26 cellular contexts compared by ENCODE assay signal in genomic region chr12:70254225-70254624, GRCh38. TPM values are rescaled to one million over a fixed set of nuclear protein-coding genes. Genes with fewer than 3 reads are reported as not detected.
DNase-seq lines count a peak whose midpoint lies in the region; ATAC-seq and TF ChIP-seq lines count a peak whose summit lies in the region.
"Had no signal": no experiment of that assay in that cellular context is flagged by ENCODE, and none has a peak within 500 bp of the region (broad histone marks: within the 10 kb centered on the region; RNA-seq: fewer than 3 reads in every experiment).

No MANE protein-coding gene starts in this region.

- H3K4me3 ChIP-seq in PC-9 = no peak overlapping the region
- H3K4me3 ChIP-seq: K562, SJSA1 had no signal

- no peak overlapping the region for H3K4me3 Mint-ChIP-seq in HFFc6
- no peak overlapping the region for H3K4me3 Mint-ChIP-seq in T-helper 17 cell
- H3K4me3 Mint-ChIP-seq in central memory CD8-positive, alpha-beta T cell = peak overlapping the region; percentile 5
- H3K4me3 Mint-ChIP-seq: B cell; CD8-positive, alpha-beta T cell had no signal

- no peak for DNase-seq in HFFc6
- no peak for DNase-seq in T-helper 17 cell
- DNase-seq in central memory CD8-positive, alpha-beta T cell (ENCODE audit: low spot score in 2 of 2) = no peak
- DNase-seq in putamen (ENCODE audit: low spot score) = peak; percentile 13
- no peak for DNase-seq in inferior parietal cortex (ENCODE audit: extremely low spot score)
- no peak for DNase-seq in PC-9
- DNase-seq: Caco-2; CD8-positive, alpha-beta T cell; EL; GDM1; MV-4-11; NCI-H1105; NCI-H146; NCI-H1930; NCI-H2107; NCI-H446; NCI-H524 treated with DMSO at 0.1 percent for 48 hours; NCI-H774; Right ventricle myocardium superior; RPMI8226 had no signal

- peaks cover 98% of the 10 kb centered on the region for H3K79me2 ChIP-seq in PC-9 (ENCODE audit: low read depth)

- intact Hi-C loops in PC-9 (cut with micrococcal nuclease; ENCODE audit: unreplicated experiment) = no loop called here

- POLR2A ChIA-PET in PC-9 (lab: Charles Lee; ENCODE audit: unreplicated experiment) = no interaction called here

- peaks cover 8% of the 10 kb centered on the region; the same call in 1 of the 2 replicates for H3K4me1 ChIP-seq in PC-9 (replicated peaks; ENCODE audit: insufficient read depth)

- ATAC-seq in T-helper 17 cell (no peak), GM21737 (IDR thresholded peaks at IDR 0.05; ENCODE audit: unreplicated experiment) (no peak)
- no peak for ATAC-seq in central memory CD8-positive, alpha-beta T cell (replicated peaks; ENCODE audit: extremely low read depth, poor library complexity, severe bottlenecking)
- ATAC-seq: CD8-positive, alpha-beta T cell; HCT116; K562 had no signal

- H3K36me3 Mint-ChIP-seq in HFFc6 (ENCODE audit: low read depth) (no peaks in the 10 kb centered on the region), T-helper 17 cell (ENCODE audit: low read depth) (no peaks in the 10 kb centered on the region)
- peaks cover 21% of the 10 kb centered on the region for H3K36me3 Mint-ChIP-seq in central memory CD8-positive, alpha-beta T cell (ENCODE audit: insufficient read depth)

- H3K36me3 ChIP-seq in PC-9 (ENCODE audit: low read depth) = peaks cover 6% of the 10 kb centered on the region; the same call in 1 of the 2 replicates
- H3K36me3 ChIP-seq: SJSA1 had no signal

- H3K9me2 ChIP-seq in PC-9 (ENCODE audit: insufficient read depth) = no peaks in the 10 kb centered on the region

- CTCF ChIA-PET in PC-9 (lab: Charles Lee) = no interaction called here

- H3K27ac Mint-ChIP-seq in HFFc6 (0 out of 2 replicates have a peak overlapping the region, but pooled peaks have one; percentile 36), T-helper 17 cell (peak overlapping the region; percentile 66)
- peak overlapping the region; percentile 73 for H3K27ac Mint-ChIP-seq in central memory CD8-positive, alpha-beta T cell (ENCODE audit: low read depth)
- H3K27ac Mint-ChIP-seq: B cell had no signal

- H3F3A ChIP-seq in PC-9 (ENCODE audit: insufficient read depth, low read depth) = peaks cover 4% of the 10 kb centered on the region; the same call in 1 of the 2 replicates

- no peak overlapping the region for H3K4me2 ChIP-seq in PC-9

- H3K4me1 Mint-ChIP-seq in HFFc6 (ENCODE audit: low read depth) (peaks cover 82% of the 10 kb centered on the region), T-helper 17 cell (peaks cover 53% of the 10 kb centered on the region)
- peaks cover 62% of the 10 kb centered on the region for H3K4me1 Mint-ChIP-seq in central memory CD8-positive, alpha-beta T cell

- TF ChIP-seq CTCF in HFFc6 (IDR thresholded peaks at IDR 0.05) (no peak), PC-9 (conservative IDR thresholded peaks at IDR 0.05) (no peak)

- H2AFZ ChIP-seq in PC-9 = no peak overlapping the region

- no peaks in the 10 kb centered on the region for H3K9me3 Mint-ChIP-seq in HFFc6
- no peaks in the 10 kb centered on the region for H3K9me3 Mint-ChIP-seq in central memory CD8-positive, alpha-beta T cell
- H3K9me3 Mint-ChIP-seq: CD8-positive, alpha-beta T cell had no signal

- no peak overlapping the region for H3K27ac ChIP-seq in PC-9
- H3K27ac ChIP-seq: C4-2B, SJSA1 had no signal

- H3K27me3 Mint-ChIP-seq in HFFc6 (ENCODE audit: insufficient read depth) (no peaks in the 10 kb centered on the region; the same call in 1 of the 2 replicates), T-helper 17 cell (no peaks in the 10 kb centered on the region)
- H3K27me3 Mint-ChIP-seq in central memory CD8-positive, alpha-beta T cell = no peaks in the 10 kb centered on the region
- H3K27me3 Mint-ChIP-seq: B cell had no signal

- H3K9me3 ChIP-seq in T-helper 17 cell (ENCODE audit: control insufficient read depth, low read length, poor library complexity, severe bottlenecking) (no peaks in the 10 kb centered on the region), PC-9 (ENCODE audit: insufficient read depth, low read depth) (no peaks in the 10 kb centered on the region)
- H3K9me3 ChIP-seq: Caco-2, SJSA1 had no signal

- peaks cover 70% of the 10 kb centered on the region for H4K20me1 ChIP-seq in PC-9 (ENCODE audit: insufficient read depth)

- H3K27me3 ChIP-seq in PC-9 (ENCODE audit: insufficient read depth, low read depth) = no peaks in the 10 kb centered on the region
- H3K27me3 ChIP-seq: SJSA1 had no signal

- BruUV-seq in PC-9 (replicated peaks; lab: Mats Ljungman, UMichigan) = no TSS peak

RNA-seq across cellular contexts. Expression of gene CNOT2, which starts 11.0 kb away (rescaled TPM):
- total RNA-seq in HFFc6 (2021; fragmentation: NEBNext Ultra II Directional; extraction: Animal tissue kit (Norgen Biotek cat#: 25700)) = 10 to 100 TPM; 45.0 to 54.2 (median 49.5) TPM
- total RNA-seq in T-helper 17 cell (100 to 1,000 TPM; 114 to 120 TPM), PC-9 (2021) (57.9 and 85.4 TPM in 2 replicates)
